23 cellular contexts compared by ENCODE assay signal in the genomic region with DNA sequence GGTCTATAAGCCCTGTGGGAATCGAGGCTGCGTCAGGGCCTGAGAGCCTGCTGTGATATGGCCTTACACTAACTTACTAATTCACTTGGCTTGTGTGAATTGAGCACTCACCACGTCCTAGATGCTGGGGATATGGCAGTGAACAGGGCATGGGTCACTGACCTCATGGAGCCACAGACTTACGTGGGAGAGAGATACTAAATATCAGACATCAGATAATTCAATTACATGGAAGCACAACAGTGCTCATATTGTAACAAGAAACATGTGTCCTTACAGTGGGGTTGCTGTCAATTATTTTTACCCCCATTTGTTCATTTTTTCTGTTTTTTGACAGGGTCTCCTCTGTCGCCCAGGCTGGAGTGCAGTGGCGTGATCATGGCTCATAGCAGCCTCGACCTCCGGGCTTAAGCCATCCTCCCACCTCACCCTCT. TPM values are rescaled to one million over a fixed set of nuclear protein-coding genes. Genes with fewer than 3 reads are reported as not detected.
DNase-seq lines count a peak whose midpoint lies in the region; ATAC-seq and TF ChIP-seq lines count a peak whose summit lies in the region.
"Had no signal": no experiment of that assay in that cellular context is flagged by ENCODE, and none has a peak within 500 bp of the region (broad histone marks: within the 10 kb centered on the region; RNA-seq: fewer than 3 reads in every experiment).

No MANE protein-coding gene starts in this region.

- H3K4me1 Mint-ChIP-seq in activated CD4-positive, alpha-beta memory T cell treated with anti-CD3 and anti-CD28 coated beads, Interleukin-2, amount 10 ng/mL, durations not matched to agents 7 days and 5 days = peaks cover 12% of the 10 kb centered on the region
- H3K4me1 Mint-ChIP-seq in activated CD4-positive, alpha-beta memory T cell treated with anti-CD3 and anti-CD28 coated beads for 36 hours (ENCODE audit: low read depth) = peaks cover 9% of the 10 kb centered on the region
- H3K4me1 Mint-ChIP-seq in GM23338 = peaks cover 3% of the 10 kb centered on the region; the same call in 1 of the 3 replicates
- H3K4me1 Mint-ChIP-seq in neural progenitor cell = peaks cover 11% of the 10 kb centered on the region
- H3K4me1 Mint-ChIP-seq in activated naive CD4-positive, alpha-beta T cell treated with anti-CD3 and anti-CD28 coated beads for 36 hours (ENCODE audit: low read depth) = peaks cover 11% of the 10 kb centered on the region

- H2AK5ac ChIP-seq in trophoblast cell (ENCODE audit: low read length) = no peak overlapping the region

- ATAC-seq in GM23338 = no peak
- ATAC-seq in HG02571 (IDR thresholded peaks at IDR 0.05; ENCODE audit: unreplicated experiment) = no peak

- no peak overlapping the region for H2BK5ac ChIP-seq in trophoblast cell (ENCODE audit: low read depth, low read length, poor library complexity)

- H3K23ac ChIP-seq in trophoblast cell (ENCODE audit: low read length) = no peak overlapping the region

- H3K4me1 ChIP-seq in GM23338 (ENCODE audit: insufficient read depth) (no peaks in the 10 kb centered on the region), neural progenitor cell (no peaks in the 10 kb centered on the region), trophoblast cell (ENCODE audit: control insufficient read depth in 1 of 2, insufficient read depth in 2 of 2, low read length in 2 of 2) (peaks cover 0 to 9% of the 10 kb centered on the region in 2 experiments)
- H3K4me1 ChIP-seq: prostate gland had no signal

- H3K4me3 ChIP-seq in GM23338 (no peak overlapping the region), choroid plexus epithelial cell (ENCODE audit: low read depth, low read length) (no peak overlapping the region), neural progenitor cell (no peak overlapping the region), trophoblast cell (ENCODE audit: low read depth, low read length) (no peak overlapping the region)
- H3K4me3 ChIP-seq: lung, mucosa of descending colon, prostate gland, thoracic aorta had no signal

- H4K12ac ChIP-seq in trophoblast cell (ENCODE audit: low read depth, low read length) = no peak overlapping the region

- H3K9me3 ChIP-seq in neural progenitor cell (ENCODE audit: low read depth) (no peaks in the 10 kb centered on the region), trophoblast cell (ENCODE audit: insufficient read depth, low read depth, low read length) (peaks cover 5% of the 10 kb centered on the region)
- H3K9me3 ChIP-seq: mucosa of descending colon, prostate gland, thoracic aorta had no signal

- no peaks in the 10 kb centered on the region for H3K9me3 Mint-ChIP-seq in activated CD4-positive, alpha-beta memory T cell treated with anti-CD3 and anti-CD28 coated beads, Interleukin-2, amount 10 ng/mL, durations not matched to agents 7 days and 5 days
- H3K9me3 Mint-ChIP-seq in activated CD4-positive, alpha-beta memory T cell treated with anti-CD3 and anti-CD28 coated beads for 36 hours = peaks cover 5% of the 10 kb centered on the region
- peaks cover 14% of the 10 kb centered on the region for H3K9me3 Mint-ChIP-seq in GM23338
- no peaks in the 10 kb centered on the region for H3K9me3 Mint-ChIP-seq in neural progenitor cell
- H3K9me3 Mint-ChIP-seq in activated naive CD4-positive, alpha-beta T cell treated with anti-CD3 and anti-CD28 coated beads for 36 hours = no peaks in the 10 kb centered on the region
- H3K9me3 Mint-ChIP-seq: stimulated activated naive CD8-positive, alpha-beta T cell treated with anti-CD3 and anti-CD28 coated beads, Interleukin-15, Interleukin-2, amounts not matched to agents 100 ng/mL and 50 ng/mL, for 24 hours had no signal

- POLR2A ChIA-PET in activated CD4-positive, alpha-beta memory T cell treated with anti-CD3 and anti-CD28 coated beads, Interleukin-2, amount 10 ng/mL, durations not matched to agents 7 days and 5 days (lab: Charles Lee) = interaction anchor here (0.8 to 6.6 kb wide), 5 partner anchors 10 to 133 kb away, joined by 3 to 34 read pairs (median 10); a partner anchor contains a TSS
- POLR2A ChIA-PET in activated CD4-positive, alpha-beta memory T cell treated with anti-CD3 and anti-CD28 coated beads for 36 hours (lab: Charles Lee) = no interaction called here

- no peak overlapping the region for H4K91ac ChIP-seq in trophoblast cell (ENCODE audit: low read depth, low read length)

- intact Hi-C loops in activated CD4-positive, alpha-beta memory T cell treated with anti-CD3 and anti-CD28 coated beads for 36 hours (cut with micrococcal nuclease) = loop anchor here (10.0 kb wide), 1 partner anchor 321 kb away; no protein-coding TSS in a partner anchor
- intact Hi-C loops in activated naive CD4-positive, alpha-beta T cell treated with anti-CD3 and anti-CD28 coated beads for 36 hours (cut with micrococcal nuclease) = loop anchor here (2.0 kb wide), 1 partner anchor 79 kb away; no protein-coding TSS in a partner anchor

- no peak overlapping the region for H2AFZ ChIP-seq in GM23338
- H2AFZ ChIP-seq in neural progenitor cell (replicated peaks) = no peak overlapping the region
- H2AFZ ChIP-seq in trophoblast cell (ENCODE audit: insufficient read depth, low read length, poor library complexity) = no peak overlapping the region

- H3K27me3 ChIP-seq in GM23338 (ENCODE audit: insufficient read depth) (no peaks in the 10 kb centered on the region), neural progenitor cell (no peaks in the 10 kb centered on the region), trophoblast cell (ENCODE audit: insufficient read depth, low read length) (no peaks in the 10 kb centered on the region)

- H3K27ac Mint-ChIP-seq in activated CD4-positive, alpha-beta memory T cell treated with anti-CD3 and anti-CD28 coated beads, Interleukin-2, amount 10 ng/mL, durations not matched to agents 7 days and 5 days = peak overlapping the region; percentile 35
- H3K27ac Mint-ChIP-seq in activated CD4-positive, alpha-beta memory T cell treated with anti-CD3 and anti-CD28 coated beads for 36 hours = no peak overlapping the region
- H3K27ac Mint-ChIP-seq in GM23338 (no peak overlapping the region), neural progenitor cell (peak overlapping the region; percentile 76)
- no peak overlapping the region for H3K27ac Mint-ChIP-seq in activated naive CD4-positive, alpha-beta T cell treated with anti-CD3 and anti-CD28 coated beads for 36 hours

- no peaks in the 10 kb centered on the region for H3K9me2 ChIP-seq in GM23338 (ENCODE audit: insufficient read depth)

- H3K79me2 ChIP-seq in GM23338 (replicated peaks; ENCODE audit: insufficient read depth) (0 out of 2 replicates have a peak, but pooled peaks cover 3% of the 10 kb centered on the region), neural progenitor cell (ENCODE audit: low read depth) (no peaks in the 10 kb centered on the region), trophoblast cell (ENCODE audit: control insufficient read depth, insufficient read depth, low read length, poor library complexity) (no peaks in the 10 kb centered on the region)

- no peaks in the 10 kb centered on the region for H3K79me1 ChIP-seq in trophoblast cell (ENCODE audit: low read length)

- H3K36me3 Mint-ChIP-seq in activated CD4-positive, alpha-beta memory T cell treated with anti-CD3 and anti-CD28 coated beads, Interleukin-2, amount 10 ng/mL, durations not matched to agents 7 days and 5 days (ENCODE audit: low read depth) = peaks cover 64% of the 10 kb centered on the region
- H3K36me3 Mint-ChIP-seq in activated CD4-positive, alpha-beta memory T cell treated with anti-CD3 and anti-CD28 coated beads for 36 hours = peaks cover 54% of the 10 kb centered on the region
- peaks cover 67% of the 10 kb centered on the region for H3K36me3 Mint-ChIP-seq in GM23338 (ENCODE audit: low read depth)
- no peaks in the 10 kb centered on the region for H3K36me3 Mint-ChIP-seq in neural progenitor cell
- peaks cover 45% of the 10 kb centered on the region for H3K36me3 Mint-ChIP-seq in activated naive CD4-positive, alpha-beta T cell treated with anti-CD3 and anti-CD28 coated beads for 36 hours (ENCODE audit: low read depth)

- CTCF ChIA-PET in activated CD4-positive, alpha-beta memory T cell treated with anti-CD3 and anti-CD28 coated beads, Interleukin-2, amount 10 ng/mL, durations not matched to agents 7 days and 5 days (lab: Charles Lee) = interaction anchor here (0.8 to 10.6 kb wide), 24 partner anchors 10 to 439 kb away, joined by 3 to 213 read pairs (median 7); a partner anchor contains a TSS
- CTCF ChIA-PET in activated CD4-positive, alpha-beta memory T cell treated with anti-CD3 and anti-CD28 coated beads for 36 hours (lab: Charles Lee) = interaction anchor here (0.6 to 4.7 kb wide), 32 partner anchors 9 to 440 kb away, joined by 3 to 58 read pairs (median 5); a partner anchor contains a TSS
- CTCF ChIA-PET in activated naive CD4-positive, alpha-beta T cell treated with anti-CD3 and anti-CD28 coated beads for 36 hours (lab: Charles Lee) = interaction anchor here (0.5 to 3.9 kb wide), 18 partner anchors 11 to 302 kb away, joined by 3 to 26 read pairs (median 4); a partner anchor contains a TSS

- H3K9ac ChIP-seq in neural progenitor cell (no peak overlapping the region), trophoblast cell (ENCODE audit: low read length) (no peak overlapping the region)

- H2BK12ac ChIP-seq in trophoblast cell (ENCODE audit: low read length) = no peak overlapping the region

- H4K8ac ChIP-seq in trophoblast cell (ENCODE audit: low read depth, low read length) = no peak overlapping the region

- no peak overlapping the region for H2BK120ac ChIP-seq in trophoblast cell (ENCODE audit: insufficient read depth, low read length, poor library complexity)

- H3K36me3 ChIP-seq in GM23338 (ENCODE audit: insufficient read depth) (peaks cover 7% of the 10 kb centered on the region; the same call in 1 of the 2 replicates), neural progenitor cell (no peaks in the 10 kb centered on the region), trophoblast cell (ENCODE audit: control insufficient read depth in 1 of 2, insufficient read depth in 2 of 2, low read length in 2 of 2) (peaks cover 30 to 37% of the 10 kb centered on the region in 2 experiments)
- H3K36me3 ChIP-seq: prostate gland had no signal

- no peak overlapping the region for H3K4me2 ChIP-seq in GM23338
- H3K4me2 ChIP-seq in neural progenitor cell = no peak overlapping the region
- no peak overlapping the region for H3K4me2 ChIP-seq in trophoblast cell (ENCODE audit: low read length)

- H3K4ac ChIP-seq in trophoblast cell (ENCODE audit: low read depth, low read length) = no peak overlapping the region

- H3K4me3 Mint-ChIP-seq in activated CD4-positive, alpha-beta memory T cell treated with anti-CD3 and anti-CD28 coated beads, Interleukin-2, amount 10 ng/mL, durations not matched to agents 7 days and 5 days = no peak overlapping the region
- H3K4me3 Mint-ChIP-seq in activated CD4-positive, alpha-beta memory T cell treated with anti-CD3 and anti-CD28 coated beads for 36 hours = no peak overlapping the region
- H3K4me3 Mint-ChIP-seq in GM23338 = no peak overlapping the region
- H3K4me3 Mint-ChIP-seq in neural progenitor cell = no peak overlapping the region
- H3K4me3 Mint-ChIP-seq in activated naive CD4-positive, alpha-beta T cell treated with anti-CD3 and anti-CD28 coated beads for 36 hours = no peak overlapping the region
- H3K4me3 Mint-ChIP-seq: stimulated activated naive CD8-positive, alpha-beta T cell treated with anti-CD3 and anti-CD28 coated beads, Interleukin-15, Interleukin-2, amounts not matched to agents 100 ng/mL and 50 ng/mL, for 24 hours had no signal

- peak overlapping the region; percentile 72; the same call in 1 of the 2 replicates for H3K27ac ChIP-seq in GM23338 (ENCODE audit: low read depth)
- no peak overlapping the region for H3K27ac ChIP-seq in neural progenitor cell
- H3K27ac ChIP-seq in trophoblast cell (ENCODE audit: low read depth, low read length) = no peak overlapping the region
- H3K27ac ChIP-seq: prostate gland, thoracic aorta had no signal

- H3K27me3 Mint-ChIP-seq in activated CD4-positive, alpha-beta memory T cell treated with anti-CD3 and anti-CD28 coated beads, Interleukin-2, amount 10 ng/mL, durations not matched to agents 7 days and 5 days = no peaks in the 10 kb centered on the region
- H3K27me3 Mint-ChIP-seq in activated CD4-positive, alpha-beta memory T cell treated with anti-CD3 and anti-CD28 coated beads for 36 hours = no peaks in the 10 kb centered on the region
- H3K27me3 Mint-ChIP-seq in GM23338 (ENCODE audit: insufficient read depth, low read depth, poor library complexity) (peaks cover 7% of the 10 kb centered on the region), neural progenitor cell (ENCODE audit: insufficient read depth, low read depth) (no peaks in the 10 kb centered on the region)
- no peaks in the 10 kb centered on the region for H3K27me3 Mint-ChIP-seq in activated naive CD4-positive, alpha-beta T cell treated with anti-CD3 and anti-CD28 coated beads for 36 hours (ENCODE audit: low read depth)
- H3K27me3 Mint-ChIP-seq: stimulated activated naive CD8-positive, alpha-beta T cell treated with anti-CD3 and anti-CD28 coated beads, Interleukin-15, Interleukin-2, amounts not matched to agents 100 ng/mL and 50 ng/mL, for 24 hours had no signal

- H3K18ac ChIP-seq in trophoblast cell (ENCODE audit: low read length) = no peak overlapping the region

- no CpG with 5 or more reads among the region's 8 CpGs for WGBS in trophoblast cell (ENCODE audit: extremely low coverage, insufficient coverage, insufficient read length)

- peaks cover 7% of the 10 kb centered on the region; the same call in 1 of the 2 replicates for H3F3A ChIP-seq in GM23338 (replicated peaks; ENCODE audit: low read depth)
- peaks cover 11% of the 10 kb centered on the region for H3F3A ChIP-seq in neural progenitor cell (ENCODE audit: low read depth)

- TF ChIP-seq CTCF in GM23338 (conservative IDR thresholded peaks at IDR 0.05; ENCODE audit: low read depth in 2 of 2) (no peak), choroid plexus epithelial cell (conservative IDR thresholded peaks at IDR 0.05; ENCODE audit: low read depth, low read length) (no peak), neural progenitor cell (IDR thresholded peaks at IDR 0.05) (no peak)

- peaks cover 11% of the 10 kb centered on the region; the same call in 1 of the 2 replicates for H4K20me1 ChIP-seq in GM23338 (replicated peaks; ENCODE audit: insufficient read depth)
- H4K20me1 ChIP-seq in neural progenitor cell (ENCODE audit: low read depth) = peaks cover 3% of the 10 kb centered on the region

- no peak for DNase-seq in activated CD4-positive, alpha-beta memory T cell treated with anti-CD3 and anti-CD28 coated beads, Interleukin-2, amount 10 ng/mL, durations not matched to agents 7 days and 5 days
- DNase-seq in activated CD4-positive, alpha-beta memory T cell treated with anti-CD3 and anti-CD28 coated beads for 36 hours = no peak
- DNase-seq in GM23338 (ENCODE audit: low spot score) (no peak), choroid plexus epithelial cell (ENCODE audit: low read depth) (peak; percentile 24), neural progenitor cell (ENCODE audit: low spot score) (no peak), trophoblast cell (no peak)
- DNase-seq in activated naive CD4-positive, alpha-beta T cell treated with anti-CD3 and anti-CD28 coated beads for 36 hours = no peak
- DNase-seq: activated CD4-positive, alpha-beta T cell treated with anti-CD3 and anti-CD28 coated beads, Interleukin-2, amount 50 U/mL, for 48 hours; activated effector memory CD4-positive, alpha-beta T cell treated with Interleukin-2 at 50 U/mL for 16 hours; effector CD4-positive, alpha-beta T cell; kidney glomerular epithelial cell; mucosa of descending colon; NCI-H1092; NCI-H187 treated with DMSO at 0.1 percent for 48 hours; NCI-H524 treated with DMSO at 0.1 percent for 48 hours; Right ventricle myocardium superior; stimulated activated CD4-positive, alpha-beta T cell treated with anti-CD3 and anti-CD28 coated beads, Interleukin-15, amount 100 ng/mL, for 24 hours; SW 1271 had no signal

- H3K14ac ChIP-seq in trophoblast cell (ENCODE audit: low read length) = no peak overlapping the region

RNA-seq across cellular contexts. Expression of a gene that starts 11.5 kb away (rescaled TPM):
- total RNA-seq in activated CD4-positive, alpha-beta memory T cell treated with anti-CD3 and anti-CD28 coated beads, Interleukin-2, amount 10 ng/mL, durations not matched to agents 7 days and 5 days = 1 to 10 TPM; 1.5 to 1.6 TPM
- 1 to 10 TPM in 1 of 2 experiments, under 1 TPM in 1; 0.88 to 1.6 TPM for total RNA-seq in activated CD4-positive, alpha-beta memory T cell treated with anti-CD3 and anti-CD28 coated beads for 36 hours
- 1.0 and 1.1 TPM in 2 replicates for total RNA-seq in GM23338 (2014; rRNA removed; shearing (Covaris generic))
- 0.31 and 0.57 TPM in 2 replicates for polyA plus RNA-seq in GM23338 (2016; fragmentation: Nextera tagmentation; extraction: Ambion mirVana)
- 0.15 TPM in 1 of 2 replicates, not detected in the other for total RNA-seq in neural progenitor cell (ENCODE audit: low replicate concordance)
- 0.53 and 0.55 TPM in 2 replicates for polyA plus RNA-seq in trophoblast cell (2013)
- total RNA-seq in activated naive CD4-positive, alpha-beta T cell treated with anti-CD3 and anti-CD28 coated beads for 36 hours = under 1 TPM; 0.17 to 0.32 TPM

Comparison
In these comparisons a context has a peak if more than half of its experiments do, and no peak if none do; other contexts are left out.
1. H3K27ac Mint-ChIP-seq: peak in activated CD4-positive, alpha-beta memory T cell treated with anti-CD3 and anti-CD28 coated beads, Interleukin-2, amount 10 ng/mL, durations not matched to agents 7 days and 5 days (single experiment) and neural progenitor cell (single experiment); none in activated CD4-positive, alpha-beta memory T cell treated with anti-CD3 and anti-CD28 coated beads for 36 hours (single experiment), GM23338 (single experiment) and activated naive CD4-positive, alpha-beta T cell treated with anti-CD3 and anti-CD28 coated beads for 36 hours (single experiment).